25 cellular contexts compared by ENCODE assay signal in genomic region chr9:83475741-83476140, GRCh38.
DNase-seq lines count a peak whose midpoint lies in the region; ATAC-seq and TF ChIP-seq lines count a peak whose summit lies in the region.
"Had no signal": no experiment of that assay in that cellular context is flagged by ENCODE, and none has a peak within 500 bp of the region (broad histone marks: within the 10 kb centered on the region; RNA-seq: fewer than 3 reads in every experiment).

No MANE protein-coding gene starts in this region.

- H3K27ac ChIP-seq in heart right ventricle (peak overlapping the region in 7 of 10 donors; percentile 3 to 82 (median 40)), PC-3 (ENCODE audit: low read length) (peak overlapping the region; percentile 74), parathyroid adenoma (peak overlapping the region; percentile 11)
- H3K27ac ChIP-seq: BLaER1 had no signal

- H4K20me1 ChIP-seq in PC-3 (ENCODE audit: low read length), result no peaks in the 10 kb centered on the region
- H4K20me1 ChIP-seq: BLaER1 had no signal

- POLR2A ChIA-PET in PC-3 (lab: Charles Lee; ENCODE audit: unreplicated experiment), result no interaction called here
- POLR2A ChIA-PET in GM10248 (lab: Yijun Ruan, JAX), result no interaction called here

- peaks cover 0 to 39% (median 26%) of the 10 kb centered on the region in 9 donors for H3K4me1 ChIP-seq in heart right ventricle
- H3K4me1 ChIP-seq in PC-3 (ENCODE audit: insufficient read depth, low read length), result peaks cover 60% of the 10 kb centered on the region
- peaks cover 26% of the 10 kb centered on the region for H3K4me1 ChIP-seq in parathyroid adenoma
- peaks cover 28% of the 10 kb centered on the region for H3K4me1 ChIP-seq in mucosa of descending colon (ENCODE audit: low read depth)
- H3K4me1 ChIP-seq: BLaER1 had no signal

- no TSS peak for BruUV-seq in PC-3 (replicated peaks; lab: Mats Ljungman, UMichigan)

- 96% methylated on average over 5 of the region's 5 CpGs for WGBS in heart right ventricle, 2 donors

- H3K79me2 ChIP-seq in PC-3 (ENCODE audit: low read length) (peaks cover 6% of the 10 kb centered on the region; the same call in 1 of the 2 replicates), parathyroid adenoma (peaks cover 25% of the 10 kb centered on the region)

- H3K9me3 ChIP-seq in heart right ventricle, result peaks cover 0 to 11% (median 5%) of the 10 kb centered on the region in 11 donors
- no peaks in the 10 kb centered on the region for H3K9me3 ChIP-seq in PC-3 (ENCODE audit: low read length)
- H3K9me3 ChIP-seq in parathyroid adenoma (ENCODE audit: control insufficient read depth, low read length), result no peaks in the 10 kb centered on the region
- H3K9me3 ChIP-seq in mucosa of descending colon, result peaks cover 6% of the 10 kb centered on the region
- H3K9me3 ChIP-seq: BE2C had no signal

- H3K36me3 ChIP-seq in heart right ventricle, result peaks cover 0 to 5% (median 0%) of the 10 kb centered on the region in 9 donors
- no peaks in the 10 kb centered on the region for H3K36me3 ChIP-seq in PC-3 (ENCODE audit: low read depth, low read length)
- H3K36me3 ChIP-seq in parathyroid adenoma (ENCODE audit: control insufficient read depth, insufficient read depth, low read length), result no peaks in the 10 kb centered on the region
- no peaks in the 10 kb centered on the region for H3K36me3 ChIP-seq in mucosa of descending colon (ENCODE audit: low read depth)
- H3K36me3 ChIP-seq: BLaER1 had no signal

- no peak overlapping the region for H2AFZ ChIP-seq in PC-3 (ENCODE audit: low read length)
- no peak overlapping the region for H2AFZ ChIP-seq in parathyroid adenoma

- H3K9ac ChIP-seq in PC-3 (ENCODE audit: low read length) (peak overlapping the region; percentile 41), parathyroid adenoma (no peak overlapping the region)
- H3K9ac ChIP-seq: BLaER1 had no signal

- H3K4me2 ChIP-seq in PC-3 (ENCODE audit: low read length) (peak overlapping the region; percentile 27), parathyroid adenoma (ENCODE audit: low read length) (no peak overlapping the region)
- H3K4me2 ChIP-seq: BLaER1 had no signal

- H3K4me3 ChIP-seq in heart right ventricle, result no peak overlapping the region
- no peak overlapping the region for H3K4me3 ChIP-seq in PC-3 (ENCODE audit: low read length)
- no peak overlapping the region for H3K4me3 ChIP-seq in parathyroid adenoma (ENCODE audit: low read depth, low read length)
- H3K4me3 ChIP-seq in mucosa of descending colon, result no peak overlapping the region
- H3K4me3 ChIP-seq: BLaER1, GM12878 had no signal

- H3K27me3 ChIP-seq in heart right ventricle, result no peaks in the 10 kb centered on the region
- H3K27me3 ChIP-seq in PC-3 (ENCODE audit: low read length), result no peaks in the 10 kb centered on the region
- no peaks in the 10 kb centered on the region for H3K27me3 ChIP-seq in parathyroid adenoma (ENCODE audit: control insufficient read depth, insufficient read depth, low read length)
- H3K27me3 ChIP-seq: BE2C, BLaER1 had no signal

- ATAC-seq in heart right ventricle, result no peak
- ATAC-seq in left cardiac atrium, result no peak
- ATAC-seq in PC-3, result peak; percentile 45
- ATAC-seq in mucosa of descending colon, result no peak
- ATAC-seq: GM12878 had no signal

- DNase-seq in heart right ventricle (no peak), left cardiac atrium (no peak), ELR (ENCODE audit: low read depth) (peak; percentile 15), PC-3 (peak; percentile 67), mucosa of descending colon (no peak), GM10248 (ENCODE audit: extremely low spot score) (no peak)
- no peak for DNase-seq in activated effector memory CD4-positive, alpha-beta T cell treated with anti-CD3 and anti-CD28 coated beads, Interleukin-2, amount 50 U/mL, for 16 hours
- DNase-seq: 8988T; ACHN; BE2C; C1 segment of cervical spinal cord; CD4-positive, alpha-beta memory T cell; CD4-positive, CD25-positive, alpha-beta regulatory T cell; CD8-positive, alpha-beta memory T cell; COR-L47; DMS 273 treated with DMSO at 0.1 percent for 48 hours; DMS153; DMS53; DMS79; DND-41; EL; GF-D8 had no signal

- no peaks in the 10 kb centered on the region for H3K9me2 ChIP-seq in PC-3 (replicated peaks; ENCODE audit: low read length)

- CTCF ChIA-PET in PC-3 (lab: Charles Lee) (no interaction called here), GM10248 (lab: Yijun Ruan, JAX) (no interaction called here)

- intact Hi-C loops in heart right ventricle (cut with DNase I) (loop anchor here in 2 of 10 donors (5.0 to 10.0 kb wide), 3 partner anchors 37 to 141 kb away; no protein-coding TSS in a partner anchor), left cardiac atrium (cut with DNase I) (no loop called here), PC-3 (cut with micrococcal nuclease) (loop anchor here (10.0 kb wide), 1 partner anchor 141 kb away; no protein-coding TSS in a partner anchor), mucosa of descending colon (cut with DNase I, micrococcal nuclease) (no loop called here)

- no peaks in the 10 kb centered on the region for H3F3A ChIP-seq in PC-3 (ENCODE audit: low read length, unreplicated experiment)

- TF ChIP-seq CTCF in heart right ventricle (IDR thresholded peaks at IDR 0.05) (no peak), PC-3 (conservative IDR thresholded peaks at IDR 0.05; ENCODE audit: low read depth, low read length) (no peak), parathyroid adenoma (IDR thresholded peaks at IDR 0.05) (no peak), mucosa of descending colon (IDR thresholded peaks at IDR 0.05) (no peak), GM10248 (IDR thresholded peaks at IDR 0.05; ENCODE audit: control extremely low read depth, extremely low read depth, low read depth, missing control alignments) (no peak)

Comparison
In these comparisons a context has a peak if more than half of its experiments do, and no peak if none do; other contexts are left out.
1. DNase-seq: peak in ELR (single experiment) and PC-3 (single experiment); none in heart right ventricle (0 of 2), left cardiac atrium (single experiment), mucosa of descending colon (0 of 3), activated effector memory CD4-positive, alpha-beta T cell treated with anti-CD3 and anti-CD28 coated beads, Interleukin-2, amount 50 U/mL, for 16 hours (single experiment) and GM10248 (single experiment).
2. H3K27ac ChIP-seq: peak in every context shown above with its lines; median percentile 74 in PC-3; 40 in heart right ventricle; 11 in parathyroid adenoma.